In the genomic region with DNA sequence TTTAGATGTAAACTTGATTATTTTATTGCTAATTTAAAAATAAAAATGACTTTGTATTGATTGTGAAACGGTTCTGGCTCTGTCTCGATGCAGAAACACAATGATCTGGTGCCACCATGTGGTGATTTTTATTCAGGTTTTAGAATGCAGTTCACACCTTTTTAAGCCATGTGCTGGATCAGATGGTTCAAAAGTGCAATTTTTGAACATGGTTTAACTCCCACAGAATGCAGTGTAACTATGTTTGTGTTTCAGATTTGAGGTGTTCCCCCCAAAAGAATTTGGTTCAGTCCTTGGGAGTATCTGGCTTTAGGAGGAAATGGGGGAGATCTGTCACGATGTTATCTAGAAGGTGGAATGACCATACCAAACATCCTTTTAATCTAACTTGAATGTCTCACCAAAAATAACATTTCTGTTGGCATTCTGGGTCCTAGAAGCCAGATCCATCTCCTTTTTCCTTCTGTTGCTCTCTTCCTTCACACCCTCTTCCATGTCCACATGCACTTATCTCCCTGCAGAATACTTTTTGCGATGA, we compare ENCODE assay signal across 8 cellular contexts. TPM values are rescaled to one million over a fixed set of nuclear protein-coding genes. Genes with fewer than 3 reads are reported as not detected.
A peak's percentile ranks its signal among the peaks of the same experiment; 100 is the strongest.
DNase-seq lines count a peak whose midpoint lies in the region; ATAC-seq, FAIRE-seq and TF ChIP-seq lines count a peak whose summit lies in the region.

No MANE protein-coding gene starts in this region.

- H3K27me3 ChIP-seq in DND-41 (ENCODE audit: insufficient read depth, low read length, poor library complexity) (no peaks in the 10 kb centered on the region), H7 (ENCODE audit: control insufficient read depth, insufficient read depth, low read length) (no peaks in the 10 kb centered on the region), prostate gland (replicated peaks; ENCODE audit: insufficient read depth) (no peaks in the 10 kb centered on the region)

- H3K4me2 ChIP-seq in DND-41 (ENCODE audit: insufficient read depth, low read length): no peak overlapping the region

- TF ChIP-seq CTCF in DND-41 (IDR thresholded peaks at IDR 0.05; ENCODE audit: borderline replicate concordance, extremely low read depth, low read length, poor library complexity, severe bottlenecking): peak; percentile 71
- peak in 3 of 4 experiments; percentile 74 to 81 (median 80) for TF ChIP-seq CTCF in prostate gland (IDR thresholded peaks at IDR 0.05)

- H2AFZ ChIP-seq in DND-41 (ENCODE audit: low read depth, low read length): no peak overlapping the region

- H3K4me3 ChIP-seq in DND-41 (ENCODE audit: low read depth in 1 of 2, low read length in 2 of 2) (no peak overlapping the region), H7 (ENCODE audit: insufficient read depth, low read depth, low read length) (no peak overlapping the region), prostate gland (no peak overlapping the region)

- no peaks in the 10 kb centered on the region for H4K20me1 ChIP-seq in DND-41 (ENCODE audit: insufficient read depth, low read length)

- H3K27ac ChIP-seq in DND-41 (ENCODE audit: low read length) (no peak overlapping the region), prostate gland (no peak overlapping the region)

- H3K79me2 ChIP-seq in DND-41 (ENCODE audit: insufficient read depth, low read length): no peaks in the 10 kb centered on the region

- intact Hi-C loops in prostate gland (cut with DNase I): loop anchor here (2.0 to 10.0 kb wide), 2 partner anchors 48 to 138 kb away; partner anchors contain the start of genes PATL1 and STX3

- no peaks in the 10 kb centered on the region for H3K4me1 ChIP-seq in DND-41 (ENCODE audit: insufficient read depth, low read length)
- no peaks in the 10 kb centered on the region for H3K4me1 ChIP-seq in prostate gland (replicated peaks)

- TF ChIP-seq POLR2A in prostate gland (IDR thresholded peaks at IDR 0.05): no peak

- peaks cover 23% of the 10 kb centered on the region for H3K36me3 ChIP-seq in DND-41 (ENCODE audit: insufficient read depth, low read length)
- peaks cover 13% of the 10 kb centered on the region for H3K36me3 ChIP-seq in H7 (replicated peaks; ENCODE audit: control insufficient read depth, insufficient read depth, low read length)
- H3K36me3 ChIP-seq in prostate gland: no peaks in the 10 kb centered on the region

- 47% methylated on average over 4 of the region's 4 CpGs for WGBS in prostate gland

- H3K9me3 ChIP-seq in DND-41 (ENCODE audit: insufficient read depth, low read length, severe bottlenecking): no peaks in the 10 kb centered on the region
- no peaks in the 10 kb centered on the region for H3K9me3 ChIP-seq in prostate gland

- ATAC-seq in DND-41 (ENCODE audit: insufficient read depth, low read depth) (peak; percentile 73), GM21576 (IDR thresholded peaks at IDR 0.05; ENCODE audit: unreplicated experiment) (no peak), HG03039 (IDR thresholded peaks at IDR 0.05; ENCODE audit: unreplicated experiment) (no peak)

- no peak overlapping the region for H3K9ac ChIP-seq in DND-41 (ENCODE audit: low read depth, low read length)

- FAIRE-seq in frontal cortex (lab: Jason Lieb, UNC): peak; percentile 81

- DNase-seq in DND-41: peak; percentile 30
- peak; percentile 25 for DNase-seq in H7
- DNase-seq in NCI-H2196 treated with DMSO at 0.1 percent for 48 hours (lab: John Stamatoyannopoulos, UW; ENCODE audit: unreplicated experiment): peak; percentile 50
- DNase-seq in activated CD8-positive, alpha-beta memory T cell treated with anti-CD3 and anti-CD28 coated beads, Interleukin-2, amount 50 U/mL, for 4 hours: peak; percentile 21
- peak; percentile 35 to 38 for DNase-seq in frontal cortex (ENCODE audit: low spot score in 2 of 2)
- peak; percentile 47 for DNase-seq in prostate gland (ENCODE audit: low spot score)

RNA-seq across cellular contexts. Expression of gene MRPL16, which starts 7.9 kb away (rescaled TPM):
- total RNA-seq in H7 (2014; rRNA removed; shearing (Covaris generic)): 90.7 and 113 TPM in 2 replicates
- 31.8 TPM for total RNA-seq in frontal cortex
- total RNA-seq in prostate gland: 10 to 100 TPM; 38.3 to 97.6 TPM

RNA-seq across cellular contexts. Expression of gene CBLIF, which starts 42.6 kb away (rescaled TPM):
- not detected in 2 replicates for total RNA-seq in H7 (2014; rRNA removed; shearing (Covaris generic))
- total RNA-seq in frontal cortex (not detected), prostate gland (not detected)

RNA-seq across cellular contexts. Expression of gene STX3, which starts 47.5 kb away (rescaled TPM):
- 43.2 and 60.8 TPM in 2 replicates for total RNA-seq in H7 (2014; rRNA removed; shearing (Covaris generic))
- total RNA-seq in frontal cortex: 26.9 TPM
- total RNA-seq in prostate gland: 10 to 100 TPM; 20.8 to 58.5 TPM
